8 cellular contexts compared by ENCODE assay signal in genomic region chr3:139427283-139428060, GRCh38. TPM values are rescaled to one million over a fixed set of nuclear protein-coding genes. Genes with fewer than 3 reads are reported as not detected.
A peak's percentile ranks its signal among the peaks of the same experiment; 100 is the strongest.
DNase-seq lines count a peak whose midpoint lies in the region; ATAC-seq, FAIRE-seq and TF ChIP-seq lines count a peak whose summit lies in the region.

No MANE protein-coding gene starts in this region.

- no peak overlapping the region for H3K27ac ChIP-seq in endothelial cell of umbilical vein (ENCODE audit: insufficient read depth, low read depth, low read length)

- no peak overlapping the region for H3K4me3 ChIP-seq in endothelial cell of umbilical vein (replicated peaks in 1 of 3; ENCODE audit: insufficient read depth in 1 of 3, low read depth in 1 of 3, low read length in 3 of 3)

- dilution Hi-C loops in endothelial cell of umbilical vein (cut with MboI; ENCODE audit: extremely low pct_ligation_motif_present, low sequenced_read_pairs): no loop called here

- no peaks in the 10 kb centered on the region for H3K36me3 ChIP-seq in endothelial cell of umbilical vein (ENCODE audit: control insufficient read depth in 2 of 2, extremely low read depth in 1 of 2, insufficient read depth in 2 of 2, low read length in 2 of 2)

- H3K36me3 Mint-ChIP-seq in HFFc6 (ENCODE audit: low read depth): no peaks in the 10 kb centered on the region

- no peak overlapping the region for H3K4me2 ChIP-seq in endothelial cell of umbilical vein (ENCODE audit: insufficient read depth, low read length)

- no peak overlapping the region for H3K9ac ChIP-seq in endothelial cell of umbilical vein (replicated peaks; ENCODE audit: extremely low read depth, insufficient read depth, low read length)

- H3K9me3 ChIP-seq in endothelial cell of umbilical vein (replicated peaks; ENCODE audit: control insufficient read depth, insufficient read depth, low read length): no peaks in the 10 kb centered on the region

- H3K27me3 ChIP-seq in endothelial cell of umbilical vein (ENCODE audit: control insufficient read depth in 2 of 2, insufficient read depth in 2 of 2, low read length in 2 of 2): no peaks in the 10 kb centered on the region

- H3K9me3 Mint-ChIP-seq in HFFc6: no peaks in the 10 kb centered on the region

- no peak overlapping the region for H3K27ac Mint-ChIP-seq in HFFc6

- no peaks in the 10 kb centered on the region for H3K4me1 Mint-ChIP-seq in HFFc6 (ENCODE audit: low read depth)

- BruUV-seq in endothelial cell of umbilical vein (replicated peaks; lab: Mats Ljungman, UMichigan): no TSS peak

- H3K27me3 Mint-ChIP-seq in HFFc6 (ENCODE audit: insufficient read depth): peaks cover 1% of the 10 kb centered on the region; the same call in 1 of the 2 replicates

- peak; percentile 80 for ATAC-seq in Right ventricle myocardium inferior

- no peak overlapping the region for H3K4me3 Mint-ChIP-seq in HFFc6

- H3K79me2 ChIP-seq in endothelial cell of umbilical vein (ENCODE audit: control insufficient read depth, insufficient read depth, low read length): no peaks in the 10 kb centered on the region

- POLR2A ChIA-PET in endothelial cell of umbilical vein (lab: Charles Lee): no interaction called here

- H3K9me1 ChIP-seq in endothelial cell of umbilical vein (replicated peaks; ENCODE audit: control insufficient read depth, extremely low read depth, insufficient read depth, low read length): no peaks in the 10 kb centered on the region

- DNase-seq in Right ventricle myocardium inferior (ENCODE audit: missing footprints): no peak
- DNase-seq in cardiac septum (ENCODE audit: low spot score): no peak
- DNase-seq in HFFc6: peak; percentile 60
- DNase-seq in NCI-H1105 (lab: John Stamatoyannopoulos, UW): peak; percentile 90
- peak; percentile 65 for DNase-seq in SHP77 treated with DMSO at 0.1 percent for 48 hours (lab: John Stamatoyannopoulos, UW)
- peak; percentile 69 for DNase-seq in endothelial cell of umbilical vein (ENCODE audit: low read depth, low spot score)
- peak; percentile 74 for DNase-seq in middle frontal gyrus (ENCODE audit: extremely low spot score, low spot score)
- no peak for DNase-seq in stimulated activated CD4-positive, alpha-beta T cell treated with anti-CD3 and anti-CD28 coated beads, Interleukin-2, amount 100 ng/mL, for 24 hours

- TF ChIP-seq CTCF in HFFc6 (IDR thresholded peaks at IDR 0.05) (peak; percentile 93), endothelial cell of umbilical vein (IDR thresholded peaks at IDR 0.05; ENCODE audit: extremely low read depth in 1 of 2, insufficient read depth in 1 of 2, low read depth in 1 of 2, low read length in 2 of 2) (peak; percentile 51 to 64)

- FAIRE-seq in endothelial cell of umbilical vein (lab: Jason Lieb, UNC): peak; percentile 35

- no peak for TF ChIP-seq POLR2A in endothelial cell of umbilical vein (IDR thresholded peaks at IDR 0.05; ENCODE audit: low read depth, low read length)

- H2AFZ ChIP-seq in endothelial cell of umbilical vein (ENCODE audit: low read depth, low read length): no peak overlapping the region

- H4K20me1 ChIP-seq in endothelial cell of umbilical vein (replicated peaks; ENCODE audit: control insufficient read depth, extremely low read depth, insufficient read depth, low read length): no peaks in the 10 kb centered on the region

- intact Hi-C loops in Right ventricle myocardium inferior (cut with DNase I) (loop anchor here (1.0 to 10.0 kb wide), 3 partner anchors 135 to 1437 kb away; no protein-coding TSS in a partner anchor), cardiac septum (cut with DNase I) (loop anchor here (1.0 to 5.0 kb wide), 2 partner anchors 135 to 510 kb away; partner anchors contain the start of gene CLSTN2), endothelial cell of umbilical vein (cut with micrococcal nuclease) (loop anchor here (1.0 to 10.0 kb wide), 6 partner anchors 135 to 1436 kb away; partner anchors contain the start of gene NMNAT3)

- H3K4me1 ChIP-seq in endothelial cell of umbilical vein (ENCODE audit: control insufficient read depth, extremely low read depth, insufficient read depth, low read length): no peaks in the 10 kb centered on the region

- CTCF ChIA-PET in endothelial cell of umbilical vein (lab: Charles Lee): interaction anchor here (0.6 to 3.9 kb wide), 22 partner anchors 8 to 1766 kb away, joined by 3 to 31 read pairs (median 4); partner anchors contain the start of gene COPB2

TF ChIP-seq in endothelial cell of umbilical vein, 7 proteins besides CTCF, POLR2A, EP300 and RAD21:
- TF ChIP-seq EZH2 (IDR thresholded peaks at IDR 0.05; ENCODE audit: borderline replicate concordance, low read depth, low read length, severe bottlenecking) (no peak), JUN (IDR thresholded peaks at IDR 0.05; ENCODE audit: borderline replicate concordance, insufficient read depth, insufficient read length, low read depth) (no peak), GATA2 (IDR thresholded peaks at IDR 0.05; ENCODE audit: insufficient read depth, insufficient read length, low read depth, low read length) (no peak), MAX (IDR thresholded peaks at IDR 0.05; ENCODE audit: insufficient read depth, insufficient read length) (no peak), POLR2AphosphoS5 (IDR thresholded peaks at IDR 0.05; ENCODE audit: insufficient read depth, low read depth, low read length) (no peak), FOS (IDR thresholded peaks at IDR 0.05; ENCODE audit: borderline replicate concordance, insufficient read depth, low read length) (no peak)

RNA-seq across cellular contexts. Expression of gene COPB2, which starts 38.0 kb away (rescaled TPM):
- total RNA-seq in Right ventricle myocardium inferior: 62.1 TPM
- total RNA-seq in cardiac septum: 87.0 TPM
- total RNA-seq in HFFc6 (2021; fragmentation: NEBNext Ultra II Directional; extraction: Animal tissue kit (Norgen Biotek cat#: 25700)): 100 to 1,000 TPM; 246 to 266 (median 260) TPM
- total RNA-seq in endothelial cell of umbilical vein: 137 and 146 TPM in 2 replicates
- polyA plus RNA-seq in endothelial cell of umbilical vein: 49.5 and 72.1 TPM in 2 replicates
- polyA plus RNA-seq in endothelial cell of umbilical vein (2011; cell fraction: cytosol; rRNA removed): 68.4 and 76.7 TPM in 2 replicates
- polyA plus RNA-seq in endothelial cell of umbilical vein (2011; cell fraction: nucleus; rRNA removed): 115 and 132 TPM in 2 replicates
- 124 and 138 TPM in 2 replicates for polyA plus RNA-seq in endothelial cell of umbilical vein (2012)
- 176 and 194 TPM in 2 replicates for polyA minus RNA-seq in endothelial cell of umbilical vein
- polyA minus RNA-seq in endothelial cell of umbilical vein (2011; cell fraction: cytosol; rRNA and poly(A)+ RNA removed): 74.1 TPM
- 106 and 145 TPM in 2 replicates for polyA minus RNA-seq in endothelial cell of umbilical vein (2011; cell fraction: nucleus; rRNA and poly(A)+ RNA removed)

RNA-seq across cellular contexts. Expression of gene RBP2, which starts 48.8 kb away (rescaled TPM):
- total RNA-seq in Right ventricle myocardium inferior (not detected), cardiac septum (not detected), endothelial cell of umbilical vein (not detected in 2 replicates)
- total RNA-seq in HFFc6 (2021; fragmentation: NEBNext Ultra II Directional; extraction: Animal tissue kit (Norgen Biotek cat#: 25700)): not detected
- not detected in 2 replicates for polyA plus RNA-seq in endothelial cell of umbilical vein
- polyA plus RNA-seq in endothelial cell of umbilical vein (2011; cell fraction: cytosol; rRNA removed): not detected in 2 replicates
- polyA plus RNA-seq in endothelial cell of umbilical vein (2011; cell fraction: nucleus; rRNA removed): not detected in 2 replicates
- not detected in 2 replicates for polyA plus RNA-seq in endothelial cell of umbilical vein (2012)
- not detected in 2 replicates for polyA minus RNA-seq in endothelial cell of umbilical vein
- not detected for polyA minus RNA-seq in endothelial cell of umbilical vein (2011; cell fraction: cytosol; rRNA and poly(A)+ RNA removed)
- polyA minus RNA-seq in endothelial cell of umbilical vein (2011; cell fraction: nucleus; rRNA and poly(A)+ RNA removed): not detected in 2 replicates

Comparison
In these comparisons a context has a peak if more than half of its experiments do, and no peak if none do; other contexts are left out.
1. DNase-seq: peak in HFFc6 (single experiment), NCI-H1105 (single experiment), SHP77 treated with DMSO at 0.1 percent for 48 hours (single experiment), endothelial cell of umbilical vein (single experiment) and middle frontal gyrus (single experiment); none in Right ventricle myocardium inferior (single experiment), cardiac septum (single experiment) and stimulated activated CD4-positive, alpha-beta T cell treated with anti-CD3 and anti-CD28 coated beads, Interleukin-2, amount 100 ng/mL, for 24 hours (0 of 2).